In genomic region chr2:11936761-11937160, GRCh38 we compare ENCODE assay signal across 6 cellular contexts.
"Had no signal": no experiment of that assay in that cellular context is flagged by ENCODE, and none has a peak within 500 bp of the region (broad histone marks: within the 10 kb centered on the region; RNA-seq: fewer than 3 reads in every experiment).

No MANE protein-coding gene starts in this region.

- H3K27me3 Mint-ChIP-seq: IgD-negative memory B cell had no signal

- H3K36me3 ChIP-seq: HAP-1 had no signal

- DNase-seq: GM23248, HFFc6, KBM-7 had no signal

- H3K4me3 ChIP-seq: GM23248, HAP-1 had no signal

- H3K27ac Mint-ChIP-seq: HFFc6, IgD-negative memory B cell had no signal

- H2AFZ ChIP-seq: GM23248 had no signal

- H3K9me3 Mint-ChIP-seq: HFFc6 had no signal

- H3K27ac ChIP-seq: GM23248, HL-60 had no signal

- H3K4me3 Mint-ChIP-seq: HFFc6, IgD-negative memory B cell had no signal

- H3K9me3 ChIP-seq: HAP-1 had no signal

- H3K4me1 ChIP-seq: HAP-1 had no signal
